ENCODE assay signal across 10 cellular contexts in genomic region chr7:77426052-77426404, GRCh38. TPM values are rescaled to one million over a fixed set of nuclear protein-coding genes. Genes with fewer than 3 reads are reported as not detected.
DNase-seq lines count a peak whose midpoint lies in the region; ATAC-seq and TF ChIP-seq lines count a peak whose summit lies in the region.
"Had no signal": no experiment of that assay in that cellular context is flagged by ENCODE, and none has a peak within 500 bp of the region (broad histone marks: within the 10 kb centered on the region; RNA-seq: fewer than 3 reads in every experiment).

No MANE protein-coding gene starts in this region.

- H3K14ac ChIP-seq in H9 (ENCODE audit: insufficient read depth, low read length), result no peak overlapping the region

- H3K27me3 ChIP-seq in H9 (ENCODE audit: insufficient read depth, low read length) (no peaks in the 10 kb centered on the region), lower lobe of right lung (ENCODE audit: low read depth) (no peaks in the 10 kb centered on the region)

- H3K9me3 ChIP-seq in H9 (ENCODE audit: control insufficient read depth, low read depth, low read length) (no peaks in the 10 kb centered on the region), lower lobe of right lung (no peaks in the 10 kb centered on the region)

- H3K27ac Mint-ChIP-seq in H9 (peak overlapping the region; percentile 23 to 96 (median 78); a peak in 5 of 7 replicates), progenitor cell of endocrine pancreas (no peak overlapping the region)
- no peak overlapping the region for H3K27ac Mint-ChIP-seq in activated T-cell treated with anti-CD3 and anti-CD28 coated beads, Interleukin-2, amount 50 U/mL, for 72 hours

- no peak overlapping the region for H2AFZ ChIP-seq in H9 (ENCODE audit: low read length)

- no CpG with 5 or more reads among the region's 5 CpGs for WGBS in H9 (ENCODE audit: extremely low coverage, insufficient read length, low lambda C conversion rate)

- no peak overlapping the region for H4K91ac ChIP-seq in H9 (ENCODE audit: insufficient read length, low read depth, low read length)

- H3K23me2 ChIP-seq in H9 (ENCODE audit: insufficient read length, low read depth, low read length, poor library complexity, severe bottlenecking), result peaks cover 3% of the 10 kb centered on the region

- no peaks in the 10 kb centered on the region for H3K79me1 ChIP-seq in H9 (ENCODE audit: insufficient read depth, low read depth, low read length, poor library complexity, severe bottlenecking)

- no peak overlapping the region for H3K27ac ChIP-seq in H9 (ENCODE audit: insufficient read length, low read depth, low read length)
- peak overlapping the region; percentile 80 for H3K27ac ChIP-seq in lower lobe of right lung

- no peaks in the 10 kb centered on the region; the same call in 1 of the 2 replicates for H3K27me3 Mint-ChIP-seq in H9 (ENCODE audit: low read depth)
- H3K27me3 Mint-ChIP-seq in progenitor cell of endocrine pancreas, result no peaks in the 10 kb centered on the region
- no peaks in the 10 kb centered on the region for H3K27me3 Mint-ChIP-seq in activated T-cell treated with anti-CD3 and anti-CD28 coated beads, Interleukin-2, amount 50 U/mL, for 72 hours (ENCODE audit: low read depth)

- ATAC-seq in lower lobe of right lung, result no peak
- ATAC-seq in activated T-cell treated with anti-CD3 and anti-CD28 coated beads, Interleukin-2, amount 50 U/mL, for 72 hours (replicated peaks in 1 of 2), result no peak

- no peak overlapping the region for H2BK120ac ChIP-seq in H9 (ENCODE audit: low read depth, low read length, poor library complexity, severe bottlenecking)

- intact Hi-C loops in lower lobe of right lung (cut with DNase I), result no loop called here

- H3K4me3 Mint-ChIP-seq in H9 (peak overlapping the region; percentile 46 to 54; a peak in 2 of 5 replicates), progenitor cell of endocrine pancreas (ENCODE audit: low read depth) (no peak overlapping the region)
- no peak overlapping the region for H3K4me3 Mint-ChIP-seq in activated T-cell treated with anti-CD3 and anti-CD28 coated beads, Interleukin-2, amount 50 U/mL, for 72 hours

- H3K4me3 ChIP-seq in GM12865 (ENCODE audit: low read depth, low read length), result peak overlapping the region; percentile 36
- H3K4me3 ChIP-seq in lower lobe of right lung, result peak overlapping the region; percentile 24

- no peaks in the 10 kb centered on the region for H3K36me3 ChIP-seq in lower lobe of right lung

- no peak overlapping the region for H2BK15ac ChIP-seq in H9 (ENCODE audit: low read depth, low read length)

- no peaks in the 10 kb centered on the region for H4K20me1 ChIP-seq in H9 (ENCODE audit: control insufficient read depth, insufficient read depth, insufficient read length)

- no peak overlapping the region for H4K5ac ChIP-seq in H9 (ENCODE audit: insufficient read length, low read depth, low read length)

- H3K4me1 Mint-ChIP-seq in H9 (peaks cover 57 to 62% of the 10 kb centered on the region in 2 experiments), progenitor cell of endocrine pancreas (ENCODE audit: low read depth) (peaks cover 34% of the 10 kb centered on the region)
- H3K4me1 Mint-ChIP-seq in activated T-cell treated with anti-CD3 and anti-CD28 coated beads, Interleukin-2, amount 50 U/mL, for 72 hours (ENCODE audit: low read depth), result peaks cover 27% of the 10 kb centered on the region

- no peak overlapping the region for H3K56ac ChIP-seq in H9 (ENCODE audit: insufficient read length, low read depth, low read length)

- H3K79me2 ChIP-seq in H9 (ENCODE audit: insufficient read depth, low read length), result no peaks in the 10 kb centered on the region

- H3K4ac ChIP-seq in H9 (ENCODE audit: low read depth, low read length), result no peak overlapping the region

- no peak overlapping the region for H3K18ac ChIP-seq in H9 (ENCODE audit: insufficient read length, low read depth, low read length)

- peaks cover 14% of the 10 kb centered on the region for H3K4me1 ChIP-seq in H9 (ENCODE audit: insufficient read depth, low read length)
- H3K4me1 ChIP-seq in lower lobe of right lung, result peaks cover 42% of the 10 kb centered on the region

- peak overlapping the region; percentile 17 for H3K4me2 ChIP-seq in H9 (ENCODE audit: insufficient read depth, insufficient read length, low read length)

- no peak overlapping the region for H2AK5ac ChIP-seq in H9 (ENCODE audit: insufficient read length, low read length)

- H2BK20ac ChIP-seq in H9 (ENCODE audit: low read depth, low read length, poor library complexity, severe bottlenecking), result peak overlapping the region; percentile 14

- no peak for TF ChIP-seq CTCF in GM12865 (IDR thresholded peaks at IDR 0.05; ENCODE audit: insufficient read depth, low read depth, low read length, missing control alignments)
- TF ChIP-seq CTCF in H9 (conservative IDR thresholded peaks at IDR 0.05), result no peak
- TF ChIP-seq CTCF in lower lobe of right lung (IDR thresholded peaks at IDR 0.05), result no peak
- TF ChIP-seq CTCF in progenitor cell of endocrine pancreas (IDR thresholded peaks at IDR 0.05; ENCODE audit: unreplicated experiment), result no peak

- H3T11ph ChIP-seq in H9 (ENCODE audit: low read length), result no peak overlapping the region

- no peak overlapping the region for H4K8ac ChIP-seq in H9 (replicated peaks; ENCODE audit: insufficient read length, low read depth, low read length)

- H3K36me3 Mint-ChIP-seq in H9 (ENCODE audit: insufficient read depth in 1 of 3, low read depth in 3 of 3) (no peaks in the 10 kb centered on the region), progenitor cell of endocrine pancreas (ENCODE audit: insufficient read depth) (no peaks in the 10 kb centered on the region)
- no peaks in the 10 kb centered on the region for H3K36me3 Mint-ChIP-seq in activated T-cell treated with anti-CD3 and anti-CD28 coated beads, Interleukin-2, amount 50 U/mL, for 72 hours (ENCODE audit: insufficient read depth in 2 of 2)

- H3K23ac ChIP-seq in H9 (ENCODE audit: insufficient read length, low read depth, low read length), result no peak overlapping the region

- no peak overlapping the region for H2BK12ac ChIP-seq in H9 (ENCODE audit: insufficient read length, low read depth, low read length)

- H3K9ac ChIP-seq in H9 (ENCODE audit: extremely low read depth, insufficient read length, low read length), result no peak overlapping the region

- H3K9me3 Mint-ChIP-seq in H9, result no peaks in the 10 kb centered on the region; a peak in 1 of 5 replicates
- no peaks in the 10 kb centered on the region for H3K9me3 Mint-ChIP-seq in progenitor cell of endocrine pancreas (ENCODE audit: low read depth)
- no peaks in the 10 kb centered on the region for H3K9me3 Mint-ChIP-seq in activated T-cell treated with anti-CD3 and anti-CD28 coated beads, Interleukin-2, amount 50 U/mL, for 72 hours

- H2BK5ac ChIP-seq in H9 (ENCODE audit: insufficient read length, low read length), result no peak overlapping the region

- DNase-seq in GM12865 (ENCODE audit: low read depth) (peak; percentile 69), H9 (no peak), NOMO-1 treated with dmso at 0.1 percent for 144 hours (lab: John Stamatoyannopoulos, UW; ENCODE audit: unreplicated experiment) (peak; percentile 45), lower lobe of right lung (no peak), progenitor cell of endocrine pancreas (ENCODE audit: low spot score, unreplicated experiment) (no peak), DMS 273 (lab: John Stamatoyannopoulos, UW; ENCODE audit: unreplicated experiment) (no peak)
- DNase-seq in activated T-cell treated with anti-CD3 and anti-CD28 coated beads, Interleukin-2, amount 50 U/mL, for 72 hours, result no peak
- no peak for DNase-seq in activated naive CD4-positive, alpha-beta T cell (lab: John Stamatoyannopoulos, UW)
- DNase-seq: central memory CD4-positive, alpha-beta T cell; COR-L47 had no signal

RNA-seq across cellular contexts. Expression of gene GSAP, which starts 9.9 kb away (rescaled TPM):
- total RNA-seq in H9 (2021) (1.6 and 1.9 TPM in 2 replicates), lower lobe of right lung (80.0 TPM), progenitor cell of endocrine pancreas (9.9 and 10.9 TPM in 2 replicates)
- 1 to 10 TPM; 4.9 to 5.0 TPM for total RNA-seq in activated T-cell treated with anti-CD3 and anti-CD28 coated beads, Interleukin-2, amount 50 U/mL, for 72 hours

Comparison
In these comparisons a context has a peak if more than half of its experiments do, and no peak if none do; other contexts are left out.
1. DNase-seq: peak in GM12865 (single experiment) and NOMO-1 treated with dmso at 0.1 percent for 144 hours (single experiment); none in H9 (single experiment), lower lobe of right lung (single experiment), progenitor cell of endocrine pancreas (single experiment), activated T-cell treated with anti-CD3 and anti-CD28 coated beads, Interleukin-2, amount 50 U/mL, for 72 hours (0 of 2), activated naive CD4-positive, alpha-beta T cell (0 of 4) and DMS 273 (single experiment).
2. H3K27ac Mint-ChIP-seq: peak in H9 (3 of 3); none in progenitor cell of endocrine pancreas (single experiment) and activated T-cell treated with anti-CD3 and anti-CD28 coated beads, Interleukin-2, amount 50 U/mL, for 72 hours (single experiment).
3. H3K4me3 Mint-ChIP-seq: peak in H9 (2 of 2); none in progenitor cell of endocrine pancreas (single experiment) and activated T-cell treated with anti-CD3 and anti-CD28 coated beads, Interleukin-2, amount 50 U/mL, for 72 hours (0 of 2).